Comparison of ENCODE assay signal across 32 cellular contexts in genomic region chr4:154142664-154143063, GRCh38.
"Had no signal": no experiment of that assay in that cellular context is flagged by ENCODE, and none has a peak within 500 bp of the region (broad histone marks: within the 10 kb centered on the region; RNA-seq: fewer than 3 reads in every experiment).

No MANE protein-coding gene starts in this region.

- H3K9me3 ChIP-seq: adrenal gland, ascending aorta, breast epithelium had no signal

- H3K27ac ChIP-seq: adrenal gland, ascending aorta, brain microvascular endothelial cell, breast epithelium, cardiac muscle cell had no signal

- H3K4me1 ChIP-seq: adrenal gland, ascending aorta, breast epithelium had no signal

- DNase-seq: activated effector memory CD4-positive, alpha-beta T cell treated with anti-CD3 and anti-CD28 coated beads, Interleukin-2, amount 50 U/mL, for 16 hours; activated effector memory CD4-positive, alpha-beta T cell treated with Interleukin-2 at 50 U/mL for 16 hours; activated gamma-delta T cell; activated gamma-delta T cell treated with Interleukin-2 at 50 U/mL for 16 hours; activated naive CD4-positive, alpha-beta T cell; activated naive CD4-positive, alpha-beta T cell treated with anti-CD3 and anti-CD28 coated beads for 36 hours; activated naive CD4-positive, alpha-beta T cell treated with anti-CD3 and anti-CD28 coated beads, Interleukin-2, amount 10 ng/mL, durations not matched to agents 7 days and 5 days; activated naive CD4-positive, alpha-beta T cell treated with anti-CD3 and anti-CD28 coated beads, Interleukin-2, amount 50 U/mL, for 16 hours; activated naive CD4-positive, alpha-beta T cell treated with Interleukin-2 at 50 U/mL for 16 hours; activated naive CD8-positive, alpha-beta T cell treated with anti-CD3 and anti-CD28 coated beads for 36 hours; activated naive CD8-positive, alpha-beta T cell treated with anti-CD3 and anti-CD28 coated beads, Interleukin-2, amount 10 ng/mL, durations not matched to agents 7 days and 5 days; activated naive CD8-positive, alpha-beta T cell treated with anti-CD3 and anti-CD28 coated beads, Interleukin-2, amount 50 U/mL, for 24 hours; activated T-cell treated with anti-CD3 and anti-CD28 coated beads, Interleukin-2, amount 50 U/mL, for 1 hour; activated T-cell treated with anti-CD3 and anti-CD28 coated beads, Interleukin-2, amount 50 U/mL, for 24 hours; activated T-cell treated with anti-CD3 and anti-CD28 coated beads, Interleukin-2, amount 50 U/mL, for 4 hours; activated T-cell treated with anti-CD3 and anti-CD28 coated beads, Interleukin-2, amount 50 U/mL, for 48 hours; activated T-cell treated with anti-CD3 and anti-CD28 coated beads, Interleukin-2, amount 50 U/mL, for 72 hours; adrenal gland; amniotic stem cell; amygdala; anterior cingulate cortex; aorta; brain microvascular endothelial cell; caudate nucleus; central memory CD4-positive, alpha-beta T cell; cerebellar nuclear complex had no signal

- FAIRE-seq: bronchial epithelial cell had no signal

- ATAC-seq: activated naive CD4-positive, alpha-beta T cell treated with anti-CD3 and anti-CD28 coated beads, Interleukin-2, amount 50 U/mL, for 72 hours; activated naive CD8-positive, alpha-beta T cell treated with anti-CD3 and anti-CD28 coated beads, Interleukin-2, amount 50 U/mL, for 24 hours; activated T-cell treated with anti-CD3 and anti-CD28 coated beads, Interleukin-2, amount 50 U/mL, for 4 hours; activated T-cell treated with anti-CD3 and anti-CD28 coated beads, Interleukin-2, amount 50 U/mL, for 72 hours; activated T-helper 17 cell treated with anti-CD3 and anti-CD28 coated beads, Interleukin-2, amount 50 U/mL, for 72 hours had no signal

- H3K36me3 ChIP-seq: adrenal gland, ascending aorta, brain microvascular endothelial cell, breast epithelium, cardiac muscle cell had no signal

- H3K4me3 ChIP-seq: adrenal gland, ascending aorta, breast epithelium, cardiac muscle cell had no signal

- H3K27me3 ChIP-seq: adrenal gland, ascending aorta, brain microvascular endothelial cell, breast epithelium, cardiac muscle cell had no signal
